ENCODE assay signal across 1 cellular context in genomic region chr18:11851156-11852047, GRCh38.
TF ChIP-seq lines count a peak whose summit lies in the region.

A gene with protein sequence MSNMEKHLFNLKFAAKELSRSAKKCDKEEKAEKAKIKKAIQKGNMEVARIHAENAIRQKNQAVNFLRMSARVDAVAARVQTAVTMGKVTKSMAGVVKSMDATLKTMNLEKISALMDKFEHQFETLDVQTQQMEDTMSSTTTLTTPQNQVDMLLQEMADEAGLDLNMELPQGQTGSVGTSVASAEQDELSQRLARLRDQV (plus strand): TSS chr18:11851413. CDS start chr18:11851512, 99 bp downstream.

TF ChIP-seq in K562, 482 proteins besides CTCF, POLR2A, EP300 and RAD21 (continued from another document and continues in another):
- TF ChIP-seq ARID3A (IDR thresholded peaks at IDR 0.05; ENCODE audit: borderline replicate concordance, low read depth, low read length) (no peak), HDAC1 (IDR thresholded peaks at IDR 0.05) (peak; percentile 53 to 90; a peak in 3 of 4 replicates), NONO (IDR thresholded peaks at IDR 0.05; ENCODE audit: low read depth in 2 of 2, low read length in 1 of 2) (no peak), ZNF146 (CRISPR knock-in tag; IDR thresholded peaks at IDR 0.05; ENCODE audit: unreplicated experiment) (no peak), ZNF778 (CRISPR knock-in tag; IDR thresholded peaks at IDR 0.05) (no peak), ZNF3 (CRISPR knock-in tag; IDR thresholded peaks at IDR 0.05) (no peak), ZFP1 (CRISPR knock-in tag; IDR thresholded peaks at IDR 0.05) (0 out of 2 replicates have a peak, but pooled peaks have one; percentile 31), TARDBP (IDR thresholded peaks at IDR 0.05) (no peak), MCM2 (IDR thresholded peaks at IDR 0.05; ENCODE audit: low read depth) (no peak), DDX20 (tag; IDR thresholded peaks at IDR 0.05; ENCODE audit: low read depth) (no peak), STAT5A (IDR thresholded peaks at IDR 0.05; ENCODE audit: borderline replicate concordance, low read length) (no peak), U2AF2 (optimal IDR thresholded peaks at IDR 0.05; ENCODE audit: low read depth, low read length) (no peak), ZNF586 (CRISPR knock-in tag; conservative IDR thresholded peaks at IDR 0.05) (no peak), C11orf30 (IDR thresholded peaks at IDR 0.05; ENCODE audit: low read depth) (peak; percentile 93), NELFE (IDR thresholded peaks at IDR 0.05; ENCODE audit: insufficient read depth, insufficient read length) (peak; percentile 16), ZFP91 (CRISPR knock-in tag; IDR thresholded peaks at IDR 0.05) (no peak), SOX6 (IDR thresholded peaks at IDR 0.05) (0 out of 2 replicates have a peak, but pooled peaks have one; percentile 25), SIN3B (IDR thresholded peaks at IDR 0.05; ENCODE audit: low read depth) (peak; percentile 88), ZNF77 (CRISPR knock-in tag; IDR thresholded peaks at IDR 0.05) (no peak), ZNF175 (CRISPR knock-in tag; IDR thresholded peaks at IDR 0.05; ENCODE audit: low read depth) (no peak), ZBTB17 (CRISPR knock-in tag; IDR thresholded peaks at IDR 0.05) (no peak), ZBTB26 (CRISPR knock-in tag; IDR thresholded peaks at IDR 0.05) (peak; percentile 44; the same call in 1 of the 2 replicates), ILK (tag; IDR thresholded peaks at IDR 0.05; ENCODE audit: borderline replicate concordance, low read depth) (no peak), RHOXF2B (CRISPR knock-in tag; conservative IDR thresholded peaks at IDR 0.05) (no peak), ZNF133 (CRISPR knock-in tag; IDR thresholded peaks at IDR 0.05) (no peak), ZNF445 (CRISPR knock-in tag; IDR thresholded peaks at IDR 0.05; ENCODE audit: low read depth) (no peak), ZNF551 (CRISPR knock-in tag; IDR thresholded peaks at IDR 0.05) (no peak), ASH1L (IDR thresholded peaks at IDR 0.05; ENCODE audit: borderline replicate concordance, low read depth, partially characterized antibody) (peak; percentile 51), KLF16 (IDR thresholded peaks at IDR 0.05) (no peak), ZNF584 (CRISPR knock-in tag; IDR thresholded peaks at IDR 0.05; ENCODE audit: low read depth) (no peak), ZNF561 (CRISPR knock-in tag; conservative IDR thresholded peaks at IDR 0.05) (no peak), CEBPG (CRISPR knock-in tag; IDR thresholded peaks at IDR 0.05) (no peak), CEBPG (tag; conservative IDR thresholded peaks at IDR 0.05 in 1 of 2, IDR thresholded peaks at IDR 0.05 in 1 of 2) (no peak), POLR2B (IDR thresholded peaks at IDR 0.05; ENCODE audit: low read depth, partially characterized antibody) (peak; percentile 86), MCM7 (IDR thresholded peaks at IDR 0.05) (no peak)
- TF ChIP-seq, protein P1, sequence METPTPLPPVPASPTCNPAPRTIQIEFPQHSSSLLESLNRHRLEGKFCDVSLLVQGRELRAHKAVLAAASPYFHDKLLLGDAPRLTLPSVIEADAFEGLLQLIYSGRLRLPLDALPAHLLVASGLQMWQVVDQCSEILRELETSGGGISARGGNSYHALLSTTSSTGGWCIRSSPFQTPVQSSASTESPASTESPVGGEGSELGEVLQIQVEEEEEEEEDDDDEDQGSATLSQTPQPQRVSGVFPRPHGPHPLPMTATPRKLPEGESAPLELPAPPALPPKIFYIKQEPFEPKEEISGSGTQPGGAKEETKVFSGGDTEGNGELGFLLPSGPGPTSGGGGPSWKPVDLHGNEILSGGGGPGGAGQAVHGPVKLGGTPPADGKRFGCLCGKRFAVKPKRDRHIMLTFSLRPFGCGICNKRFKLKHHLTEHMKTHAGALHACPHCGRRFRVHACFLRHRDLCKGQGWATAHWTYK (CRISPR knock-in tag; IDR thresholded peaks at IDR 0.05) = no peak
- TF ChIP-seq, protein P2, sequence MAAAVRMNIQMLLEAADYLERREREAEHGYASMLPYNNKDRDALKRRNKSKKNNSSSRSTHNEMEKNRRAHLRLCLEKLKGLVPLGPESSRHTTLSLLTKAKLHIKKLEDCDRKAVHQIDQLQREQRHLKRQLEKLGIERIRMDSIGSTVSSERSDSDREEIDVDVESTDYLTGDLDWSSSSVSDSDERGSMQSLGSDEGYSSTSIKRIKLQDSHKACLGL (CRISPR knock-in tag; IDR thresholded peaks at IDR 0.05; ENCODE audit: borderline replicate concordance, poor library complexity, severe bottlenecking) = no peak
- TF ChIP-seq, protein P3, sequence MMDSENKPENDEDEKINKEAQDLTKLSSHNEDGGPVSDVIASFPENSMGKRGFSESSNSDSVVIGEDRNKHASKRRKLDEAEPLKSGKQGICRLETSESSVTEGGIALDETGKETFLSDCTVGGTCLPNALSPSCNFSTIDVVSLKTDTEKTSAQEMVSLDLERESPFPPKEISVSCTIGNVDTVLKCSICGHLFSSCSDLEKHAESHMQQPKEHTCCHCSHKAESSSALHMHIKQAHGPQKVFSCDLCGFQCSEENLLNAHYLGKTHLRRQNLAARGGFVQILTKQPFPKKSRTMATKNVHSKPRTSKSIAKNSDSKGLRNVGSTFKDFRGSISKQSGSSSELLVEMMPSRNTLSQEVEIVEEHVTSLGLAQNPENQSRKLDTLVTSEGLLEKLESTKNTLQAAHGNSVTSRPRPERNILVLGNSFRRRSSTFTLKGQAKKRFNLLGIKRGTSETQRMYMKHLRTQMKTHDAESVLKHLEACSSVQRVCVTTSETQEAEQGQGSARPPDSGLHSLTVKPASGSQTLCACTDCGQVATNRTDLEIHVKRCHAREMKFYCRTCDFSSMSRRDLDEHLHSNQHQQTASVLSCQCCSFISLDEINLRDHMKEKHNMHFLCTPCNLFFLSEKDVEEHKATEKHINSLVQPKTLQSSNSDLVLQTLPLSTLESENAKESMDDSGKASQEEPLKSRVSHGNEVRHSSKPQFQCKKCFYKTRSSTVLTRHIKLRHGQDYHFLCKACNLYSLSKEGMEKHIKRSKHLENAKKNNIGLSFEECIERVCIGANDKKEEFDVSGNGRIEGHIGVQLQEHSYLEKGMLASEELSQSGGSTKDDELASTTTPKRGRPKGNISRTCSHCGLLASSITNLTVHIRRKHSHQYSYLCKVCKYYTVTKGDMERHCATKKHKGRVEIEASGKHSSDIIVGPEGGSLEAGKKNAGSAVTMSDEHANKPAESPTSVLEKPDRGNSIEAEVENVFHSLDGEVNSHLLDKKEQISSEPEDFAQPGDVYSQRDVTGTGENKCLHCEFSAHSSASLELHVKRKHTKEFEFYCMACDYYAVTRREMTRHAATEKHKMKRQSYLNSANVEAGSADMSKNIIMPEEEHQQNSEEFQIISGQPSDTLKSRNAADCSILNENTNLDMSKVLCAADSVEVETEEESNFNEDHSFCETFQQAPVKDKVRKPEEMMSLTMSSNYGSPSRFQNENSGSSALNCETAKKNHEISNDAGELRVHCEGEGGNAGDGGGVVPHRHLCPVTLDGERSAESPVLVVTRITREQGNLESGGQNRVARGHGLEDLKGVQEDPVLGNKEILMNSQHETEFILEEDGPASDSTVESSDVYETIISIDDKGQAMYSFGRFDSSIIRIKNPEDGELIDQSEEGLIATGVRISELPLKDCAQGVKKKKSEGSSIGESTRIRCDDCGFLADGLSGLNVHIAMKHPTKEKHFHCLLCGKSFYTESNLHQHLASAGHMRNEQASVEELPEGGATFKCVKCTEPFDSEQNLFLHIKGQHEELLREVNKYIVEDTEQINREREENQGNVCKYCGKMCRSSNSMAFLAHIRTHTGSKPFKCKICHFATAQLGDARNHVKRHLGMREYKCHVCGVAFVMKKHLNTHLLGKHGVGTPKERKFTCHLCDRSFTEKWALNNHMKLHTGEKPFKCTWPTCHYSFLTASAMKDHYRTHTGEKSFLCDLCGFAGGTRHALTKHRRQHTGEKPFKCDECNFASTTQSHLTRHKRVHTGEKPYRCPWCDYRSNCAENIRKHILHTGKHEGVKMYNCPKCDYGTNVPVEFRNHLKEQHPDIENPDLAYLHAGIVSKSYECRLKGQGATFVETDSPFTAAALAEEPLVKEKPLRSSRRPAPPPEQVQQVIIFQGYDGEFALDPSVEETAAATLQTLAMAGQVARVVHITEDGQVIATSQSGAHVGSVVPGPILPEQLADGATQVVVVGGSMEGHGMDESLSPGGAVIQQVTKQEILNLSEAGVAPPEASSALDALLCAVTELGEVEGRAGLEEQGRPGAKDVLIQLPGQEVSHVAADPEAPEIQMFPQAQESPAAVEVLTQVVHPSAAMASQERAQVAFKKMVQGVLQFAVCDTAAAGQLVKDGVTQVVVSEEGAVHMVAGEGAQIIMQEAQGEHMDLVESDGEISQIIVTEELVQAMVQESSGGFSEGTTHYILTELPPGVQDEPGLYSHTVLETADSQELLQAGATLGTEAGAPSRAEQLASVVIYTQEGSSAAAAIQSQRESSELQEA (IDR thresholded peaks at IDR 0.05; ENCODE audit: low read depth) = no peak
- TF ChIP-seq, protein P4, sequence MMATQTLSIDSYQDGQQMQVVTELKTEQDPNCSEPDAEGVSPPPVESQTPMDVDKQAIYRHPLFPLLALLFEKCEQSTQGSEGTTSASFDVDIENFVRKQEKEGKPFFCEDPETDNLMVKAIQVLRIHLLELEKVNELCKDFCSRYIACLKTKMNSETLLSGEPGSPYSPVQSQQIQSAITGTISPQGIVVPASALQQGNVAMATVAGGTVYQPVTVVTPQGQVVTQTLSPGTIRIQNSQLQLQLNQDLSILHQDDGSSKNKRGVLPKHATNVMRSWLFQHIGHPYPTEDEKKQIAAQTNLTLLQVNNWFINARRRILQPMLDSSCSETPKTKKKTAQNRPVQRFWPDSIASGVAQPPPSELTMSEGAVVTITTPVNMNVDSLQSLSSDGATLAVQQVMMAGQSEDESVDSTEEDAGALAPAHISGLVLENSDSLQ (IDR thresholded peaks at IDR 0.05) = no peak; the same call in 1 of the 2 replicates
- TF ChIP-seq, protein P5, sequence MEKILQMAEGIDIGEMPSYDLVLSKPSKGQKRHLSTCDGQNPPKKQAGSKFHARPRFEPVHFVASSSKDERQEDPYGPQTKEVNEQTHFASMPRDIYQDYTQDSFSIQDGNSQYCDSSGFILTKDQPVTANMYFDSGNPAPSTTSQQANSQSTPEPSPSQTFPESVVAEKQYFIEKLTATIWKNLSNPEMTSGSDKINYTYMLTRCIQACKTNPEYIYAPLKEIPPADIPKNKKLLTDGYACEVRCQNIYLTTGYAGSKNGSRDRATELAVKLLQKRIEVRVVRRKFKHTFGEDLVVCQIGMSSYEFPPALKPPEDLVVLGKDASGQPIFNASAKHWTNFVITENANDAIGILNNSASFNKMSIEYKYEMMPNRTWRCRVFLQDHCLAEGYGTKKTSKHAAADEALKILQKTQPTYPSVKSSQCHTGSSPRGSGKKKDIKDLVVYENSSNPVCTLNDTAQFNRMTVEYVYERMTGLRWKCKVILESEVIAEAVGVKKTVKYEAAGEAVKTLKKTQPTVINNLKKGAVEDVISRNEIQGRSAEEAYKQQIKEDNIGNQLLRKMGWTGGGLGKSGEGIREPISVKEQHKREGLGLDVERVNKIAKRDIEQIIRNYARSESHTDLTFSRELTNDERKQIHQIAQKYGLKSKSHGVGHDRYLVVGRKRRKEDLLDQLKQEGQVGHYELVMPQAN (IDR thresholded peaks at IDR 0.05; ENCODE audit: borderline replicate concordance) = peak; percentile 91
- TF ChIP-seq, protein P6, sequence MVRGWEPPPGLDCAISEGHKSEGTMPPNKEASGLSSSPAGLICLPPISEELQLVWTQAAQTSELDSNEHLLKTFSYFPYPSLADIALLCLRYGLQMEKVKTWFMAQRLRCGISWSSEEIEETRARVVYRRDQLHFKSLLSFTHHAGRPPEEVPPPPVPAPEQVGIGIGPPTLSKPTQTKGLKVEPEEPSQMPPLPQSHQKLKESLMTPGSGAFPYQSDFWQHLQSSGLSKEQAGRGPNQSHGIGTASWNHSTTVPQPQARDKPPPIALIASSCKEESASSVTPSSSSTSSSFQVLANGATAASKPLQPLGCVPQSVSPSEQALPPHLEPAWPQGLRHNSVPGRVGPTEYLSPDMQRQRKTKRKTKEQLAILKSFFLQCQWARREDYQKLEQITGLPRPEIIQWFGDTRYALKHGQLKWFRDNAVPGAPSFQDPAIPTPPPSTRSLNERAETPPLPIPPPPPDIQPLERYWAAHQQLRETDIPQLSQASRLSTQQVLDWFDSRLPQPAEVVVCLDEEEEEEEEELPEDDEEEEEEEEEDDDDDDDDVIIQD (CRISPR knock-in tag; IDR thresholded peaks at IDR 0.05) = no peak
- TF ChIP-seq, protein P7, sequence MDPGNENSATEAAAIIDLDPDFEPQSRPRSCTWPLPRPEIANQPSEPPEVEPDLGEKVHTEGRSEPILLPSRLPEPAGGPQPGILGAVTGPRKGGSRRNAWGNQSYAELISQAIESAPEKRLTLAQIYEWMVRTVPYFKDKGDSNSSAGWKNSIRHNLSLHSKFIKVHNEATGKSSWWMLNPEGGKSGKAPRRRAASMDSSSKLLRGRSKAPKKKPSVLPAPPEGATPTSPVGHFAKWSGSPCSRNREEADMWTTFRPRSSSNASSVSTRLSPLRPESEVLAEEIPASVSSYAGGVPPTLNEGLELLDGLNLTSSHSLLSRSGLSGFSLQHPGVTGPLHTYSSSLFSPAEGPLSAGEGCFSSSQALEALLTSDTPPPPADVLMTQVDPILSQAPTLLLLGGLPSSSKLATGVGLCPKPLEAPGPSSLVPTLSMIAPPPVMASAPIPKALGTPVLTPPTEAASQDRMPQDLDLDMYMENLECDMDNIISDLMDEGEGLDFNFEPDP (CRISPR knock-in tag; IDR thresholded peaks at IDR 0.05) = no peak
